20 cellular contexts compared by ENCODE assay signal in the genomic region with DNA sequence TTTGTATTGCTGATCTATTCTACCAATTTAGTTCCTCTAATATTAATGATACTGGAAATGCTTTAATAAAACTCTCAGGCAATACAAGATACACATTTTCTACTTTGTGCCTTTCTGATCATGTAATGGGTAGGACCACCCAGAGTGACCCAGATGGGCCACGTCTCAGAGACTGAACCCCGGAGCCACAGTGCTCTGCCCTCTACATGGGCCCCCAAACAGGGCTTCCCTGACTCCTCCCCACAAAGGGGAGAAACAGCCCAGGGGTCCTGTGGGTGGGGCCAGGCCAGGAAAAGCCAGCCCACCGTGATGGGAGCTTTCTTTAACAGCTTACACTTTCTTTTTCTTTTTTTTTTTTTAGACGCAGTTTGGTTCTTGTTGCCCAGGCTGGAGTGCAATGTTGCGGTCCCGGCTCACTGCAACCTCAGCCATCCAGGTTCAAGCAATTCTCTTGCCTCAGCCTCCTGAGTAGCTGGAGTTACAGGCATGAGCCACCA. TPM values are rescaled to one million over a fixed set of nuclear protein-coding genes. Genes with fewer than 3 reads are reported as not detected.
A peak's percentile ranks its signal among the peaks of the same experiment; 100 is the strongest.
DNase-seq lines count a peak whose midpoint lies in the region; ATAC-seq and TF ChIP-seq lines count a peak whose summit lies in the region.
"Had no signal": no experiment of that assay in that cellular context is flagged by ENCODE, and none has a peak within 500 bp of the region (broad histone marks: within the 10 kb centered on the region; RNA-seq: fewer than 3 reads in every experiment).

No MANE protein-coding gene starts in this region.

- H3K36me3 Mint-ChIP-seq in stimulated activated naive CD8-positive, alpha-beta T cell treated with anti-CD3 and anti-CD28 coated beads, Interleukin-15, Interleukin-2, amounts not matched to agents 100 ng/mL and 50 ng/mL, for 24 hours (ENCODE audit: low read depth): peaks cover 4% of the 10 kb centered on the region

- no peaks in the 10 kb centered on the region for H3K9me3 Mint-ChIP-seq in stimulated activated naive CD8-positive, alpha-beta T cell treated with anti-CD3 and anti-CD28 coated beads, Interleukin-15, Interleukin-2, amounts not matched to agents 100 ng/mL and 50 ng/mL, for 24 hours
- H3K9me3 Mint-ChIP-seq in stimulated activated naive CD8-positive, alpha-beta T cell treated with anti-CD3 and anti-CD28 coated beads, Interleukin-15, amount 100 ng/mL, for 72 hours: no peaks in the 10 kb centered on the region

- ATAC-seq in stimulated activated naive CD8-positive, alpha-beta T cell treated with anti-CD3 and anti-CD28 coated beads, Interleukin-15, amount 100 ng/mL, for 72 hours: no peak
- ATAC-seq in left lung: no peak

- H4K20me1 ChIP-seq in Karpas-422 (ENCODE audit: insufficient read depth, low read depth, low read length): peaks cover 66% of the 10 kb centered on the region
- peaks cover 9% of the 10 kb centered on the region for H4K20me1 ChIP-seq in hepatocyte (ENCODE audit: insufficient read depth, poor library complexity, severe bottlenecking)

- intact Hi-C loops in left lung (cut with DNase I): no loop called here

- H3K4me1 Mint-ChIP-seq in stimulated activated naive CD8-positive, alpha-beta T cell treated with anti-CD3 and anti-CD28 coated beads, Interleukin-15, Interleukin-2, amounts not matched to agents 100 ng/mL and 50 ng/mL, for 24 hours (ENCODE audit: low read depth): peaks cover 39% of the 10 kb centered on the region
- H3K4me1 Mint-ChIP-seq in stimulated activated naive CD8-positive, alpha-beta T cell treated with anti-CD3 and anti-CD28 coated beads, Interleukin-15, amount 100 ng/mL, for 72 hours: peaks cover 54% of the 10 kb centered on the region

- no peak for DNase-seq in stimulated activated naive CD8-positive, alpha-beta T cell treated with anti-CD3 and anti-CD28 coated beads, Interleukin-15, amount 100 ng/mL, for 72 hours
- DNase-seq in Karpas-422 (no peak), left lung (peak; percentile 6 to 50), substantia nigra (lab: John Stamatoyannopoulos, UW) (no peak), COLO668 (lab: John Stamatoyannopoulos, UW; ENCODE audit: unreplicated experiment) (no peak), hepatocyte (ENCODE audit: low spot score) (no peak), putamen (ENCODE audit: low spot score) (no peak)
- DNase-seq: effector CD4-positive, alpha-beta T cell; erythroblast; foreskin melanocyte; NCI-H1048; NCI-H1930; NCI-H345; NCI-H82; SHP77 treated with DMSO at 0.1 percent for 48 hours; small intestine; stimulated activated CD4-positive, alpha-beta T cell treated with anti-CD3 and anti-CD28 coated beads, Interleukin-4, amount 100 ng/mL, for 1 hour had no signal

- H3K9me2 ChIP-seq in Karpas-422 (replicated peaks; ENCODE audit: insufficient read depth, low read length) (no peaks in the 10 kb centered on the region), hepatocyte (replicated peaks; ENCODE audit: insufficient read depth) (no peaks in the 10 kb centered on the region)

- H2AFZ ChIP-seq in Karpas-422 (ENCODE audit: low read length) (no peak overlapping the region), hepatocyte (no peak overlapping the region)

- H3K36me3 ChIP-seq in Karpas-422 (ENCODE audit: insufficient read depth, low read length): no peaks in the 10 kb centered on the region
- peaks cover 0 to 18% of the 10 kb centered on the region in 2 donors for H3K36me3 ChIP-seq in left lung
- no peaks in the 10 kb centered on the region for H3K36me3 ChIP-seq in hepatocyte (replicated peaks; ENCODE audit: insufficient read depth, low read depth)

- H3K4me3 ChIP-seq in Karpas-422 (ENCODE audit: low read length) (peak overlapping the region; percentile 59), left lung (no peak overlapping the region), hepatocyte (no peak overlapping the region)

- no peaks in the 10 kb centered on the region for H3K79me2 ChIP-seq in Karpas-422 (ENCODE audit: low read length)
- H3K79me2 ChIP-seq in hepatocyte: peaks cover 73% of the 10 kb centered on the region

- H3K4me3 Mint-ChIP-seq in stimulated activated naive CD8-positive, alpha-beta T cell treated with anti-CD3 and anti-CD28 coated beads, Interleukin-15, Interleukin-2, amounts not matched to agents 100 ng/mL and 50 ng/mL, for 24 hours: no peak overlapping the region
- H3K4me3 Mint-ChIP-seq in stimulated activated naive CD8-positive, alpha-beta T cell treated with anti-CD3 and anti-CD28 coated beads, Interleukin-15, amount 100 ng/mL, for 72 hours: no peak overlapping the region

- H3K27ac Mint-ChIP-seq in stimulated activated naive CD8-positive, alpha-beta T cell treated with anti-CD3 and anti-CD28 coated beads, Interleukin-15, Interleukin-2, amounts not matched to agents 100 ng/mL and 50 ng/mL, for 24 hours: peak overlapping the region; percentile 26
- H3K27ac Mint-ChIP-seq in stimulated activated naive CD8-positive, alpha-beta T cell treated with anti-CD3 and anti-CD28 coated beads, Interleukin-15, amount 100 ng/mL, for 72 hours: no peak overlapping the region
- H3K27ac Mint-ChIP-seq: progenitor cell of endocrine pancreas had no signal

- WGBS in hepatocyte (ENCODE audit: low lambda C conversion rate, missing lambda C conversion rate): 73% methylated on average over 5 of the region's 6 CpGs

- no peaks in the 10 kb centered on the region for H3K27me3 Mint-ChIP-seq in stimulated activated naive CD8-positive, alpha-beta T cell treated with anti-CD3 and anti-CD28 coated beads, Interleukin-15, Interleukin-2, amounts not matched to agents 100 ng/mL and 50 ng/mL, for 24 hours
- no peaks in the 10 kb centered on the region for H3K27me3 Mint-ChIP-seq in stimulated activated naive CD8-positive, alpha-beta T cell treated with anti-CD3 and anti-CD28 coated beads, Interleukin-15, amount 100 ng/mL, for 72 hours
- H3K27me3 Mint-ChIP-seq: progenitor cell of endocrine pancreas had no signal

- H3K4me2 ChIP-seq in Karpas-422 (ENCODE audit: low read depth, low read length, poor library complexity, severe bottlenecking): peak overlapping the region; percentile 78
- H3K4me2 ChIP-seq in hepatocyte: no peak overlapping the region
- H3K4me2 ChIP-seq: KMS-11 had no signal

- peak overlapping the region; percentile 87 for H3K27ac ChIP-seq in Karpas-422 (ENCODE audit: low read length)
- no peak overlapping the region for H3K27ac ChIP-seq in left lung
- H3K27ac ChIP-seq in substantia nigra (ENCODE audit: low read depth, low read length, poor library complexity, severe bottlenecking): peak overlapping the region; percentile 75
- H3K27ac ChIP-seq in hepatocyte: no peak overlapping the region
- H3K27ac ChIP-seq: KMS-11 had no signal

- TF ChIP-seq CTCF in left lung (IDR thresholded peaks at IDR 0.05) (no peak), hepatocyte (IDR thresholded peaks at IDR 0.05; ENCODE audit: poor library complexity) (no peak)

- no peaks in the 10 kb centered on the region for H3K9me3 ChIP-seq in Karpas-422 (ENCODE audit: low read length)
- H3K9me3 ChIP-seq in left lung: no peaks in the 10 kb centered on the region
- no peaks in the 10 kb centered on the region for H3K9me3 ChIP-seq in hepatocyte (ENCODE audit: low read depth)

- no peaks in the 10 kb centered on the region for H3K27me3 ChIP-seq in Karpas-422 (ENCODE audit: low read length)
- no peaks in the 10 kb centered on the region for H3K27me3 ChIP-seq in left lung
- H3K27me3 ChIP-seq in hepatocyte: no peaks in the 10 kb centered on the region

- peaks cover 30% of the 10 kb centered on the region for H3K4me1 ChIP-seq in Karpas-422 (ENCODE audit: low read length)
- H3K4me1 ChIP-seq in left lung: peaks cover 0 to 24% of the 10 kb centered on the region in 2 donors
- no peaks in the 10 kb centered on the region for H3K4me1 ChIP-seq in hepatocyte (ENCODE audit: insufficient read depth)

- H3K9ac ChIP-seq in Karpas-422 (ENCODE audit: low read length): 0 out of 2 replicates have a peak overlapping the region, but pooled peaks have one; percentile 22
- H3K9ac ChIP-seq: KMS-11 had no signal

RNA-seq across cellular contexts. Expression of a gene that starts 18.4 kb away (rescaled TPM):
- total RNA-seq in Karpas-422 (2014; rRNA removed; shearing (Covaris generic); ENCODE audit: low replicate concordance): 8.5 and 16.5 TPM in 2 replicates
- 10 to 100 TPM; 31.8 to 36.8 TPM for total RNA-seq in left lung
- total RNA-seq in hepatocyte: 9.0 and 10.8 TPM in 2 replicates
- 9.3 and 9.5 TPM in 2 replicates for polyA plus RNA-seq in hepatocyte

Comparison
In these comparisons a context has a peak if more than half of its experiments do, and no peak if none do; other contexts are left out.
1. DNase-seq: peak in left lung (2 of 2); none in stimulated activated naive CD8-positive, alpha-beta T cell treated with anti-CD3 and anti-CD28 coated beads, Interleukin-15, amount 100 ng/mL, for 72 hours (0 of 2), Karpas-422 (single experiment), substantia nigra (0 of 49), COLO668 (single experiment), hepatocyte (single experiment) and putamen (single experiment).
2. H3K27ac ChIP-seq: peak in Karpas-422 (single experiment) and substantia nigra (single experiment); none in left lung (0 of 2) and hepatocyte (single experiment).